In genomic region chr9:106921341-106921899, GRCh38 we compare ENCODE assay signal across 8 cellular contexts. TPM values are rescaled to one million over a fixed set of nuclear protein-coding genes. Genes with fewer than 3 reads are reported as not detected.
DNase-seq lines count a peak whose midpoint lies in the region; ATAC-seq, FAIRE-seq and TF ChIP-seq lines count a peak whose summit lies in the region.

No MANE protein-coding gene starts in this region.

- H3K36me3 ChIP-seq in HepG2 (replicated peaks in 1 of 2; ENCODE audit: control insufficient read depth in 1 of 2, insufficient read depth in 2 of 2, low read length in 2 of 2) (no peaks in the 10 kb centered on the region), thymus (ENCODE audit: control insufficient read depth, insufficient read depth) (no peaks in the 10 kb centered on the region)

- H3K4me3 ChIP-seq in HepG2 (replicated peaks in 1 of 3; ENCODE audit: insufficient read depth in 1 of 3, low read depth in 2 of 3, low read length in 3 of 3): peak overlapping the region in 2 of 3 experiments; percentile 28 to 34; a peak in 4 of 6 replicates
- H3K4me3 ChIP-seq in thymus (ENCODE audit: low read length): no peak overlapping the region

- CTCF ChIA-PET in HepG2 (lab: Yijun Ruan, JAX; ENCODE audit: low intra/inter-chr PET ratio, low total read pairs): no interaction called here

- no peaks in the 10 kb centered on the region for H4K20me1 ChIP-seq in HepG2 (ENCODE audit: insufficient read depth, low read length)

- peak overlapping the region; percentile 92 for H2AFZ ChIP-seq in HepG2 (ENCODE audit: low read length)

- H3K27ac ChIP-seq in cingulate gyrus (ENCODE audit: low read depth, low read length) (peak overlapping the region; percentile 95), HepG2 (ENCODE audit: extremely low read length, insufficient read depth, low read length) (no peak overlapping the region), thymus (ENCODE audit: low read depth) (peak overlapping the region; percentile 87)

- ATAC-seq in HepG2 (peak; percentile 81), HG03280 (IDR thresholded peaks at IDR 0.05; ENCODE audit: unreplicated experiment) (no peak)

- no peak for TF ChIP-seq RAD21 in HepG2 (CRISPR knock-in tag; IDR thresholded peaks at IDR 0.05)

- H3K27me3 ChIP-seq in HepG2 (ENCODE audit: control insufficient read depth in 1 of 2, insufficient read depth in 2 of 2, low read length in 2 of 2) (no peaks in the 10 kb centered on the region), thymus (ENCODE audit: control insufficient read depth, insufficient read depth) (no peaks in the 10 kb centered on the region)

- DNase-seq in NCI-H1417 (lab: John Stamatoyannopoulos, UW) (peak in 2 of 3 experiments; percentile 32 to 88), NCI-H1417 treated with DMSO at 0.1 percent for 48 hours (lab: John Stamatoyannopoulos, UW) (no peak), NCI-H460 (ENCODE audit: extremely low read depth, low read depth) (peak; percentile 81), HepG2 (ENCODE audit: low spot score) (peak; percentile 8), H54 (ENCODE audit: insufficient read length, low spot score) (no peak)

- whole genome bisulfite sequencing in HepG2 (ENCODE audit: low lambda C conversion rate): 8% methylated on average over 3 of the region's 3 CpGs
- 46% methylated on average over 3 of the region's 3 CpGs for WGBS in thymus

- FAIRE-seq in HepG2 (lab: Jason Lieb, UNC): no peak
- FAIRE-seq in H54 (lab: Jason Lieb, UNC): no peak

- in situ Hi-C loops in HepG2 (cut with HindIII; ENCODE audit: extremely low pct_ligation_motif_present, low pct_unique_long_range_greater_than_20kb): no loop called here

- H3K9me3 ChIP-seq in HepG2 (ENCODE audit: low read length) (no peaks in the 10 kb centered on the region), thymus (ENCODE audit: control insufficient read depth) (no peaks in the 10 kb centered on the region)

- TF ChIP-seq EP300 in HepG2 (IDR thresholded peaks at IDR 0.05; ENCODE audit: low read depth in 2 of 2, low read length in 2 of 2) (no peak), HepG2 (CRISPR knock-in tag; IDR thresholded peaks at IDR 0.05; ENCODE audit: borderline replicate concordance) (no peak)

- intact Hi-C loops in HepG2 (cut with micrococcal nuclease; ENCODE audit: unreplicated experiment): no loop called here

- TF ChIP-seq CTCF in HepG2 (CRISPR knock-in tag; IDR thresholded peaks at IDR 0.05): no peak

- no peaks in the 10 kb centered on the region for H3K79me2 ChIP-seq in HepG2 (ENCODE audit: insufficient read depth, low read length)

- H3K9ac ChIP-seq in HepG2 (ENCODE audit: insufficient read depth, low read depth, low read length): no peak overlapping the region

- TF ChIP-seq POLR2A in HepG2 (IDR thresholded peaks at IDR 0.05; ENCODE audit: insufficient read depth in 1 of 2, low read depth in 2 of 2, low read length in 2 of 2): no peak
- no peak for TF ChIP-seq POLR2A in H54 (IDR thresholded peaks at IDR 0.05; ENCODE audit: low read depth, low read length)

- H3K4me2 ChIP-seq in HepG2 (ENCODE audit: low read depth, low read length): peak overlapping the region; percentile 61

- peaks cover 17% of the 10 kb centered on the region for H3K4me1 ChIP-seq in HepG2 (ENCODE audit: insufficient read depth, low read length)
- H3K4me1 ChIP-seq in thymus (ENCODE audit: control insufficient read depth, insufficient read depth, low read length): peaks cover 13% of the 10 kb centered on the region

- POLR2A ChIA-PET in HepG2 (lab: Yijun Ruan, JAX): no interaction called here

- no TSS peak for BruUV-seq in HepG2 (replicated peaks; lab: Mats Ljungman, UMichigan)

TF ChIP-seq in HepG2, 621 proteins besides CTCF, POLR2A, EP300 and RAD21 (continues in another document):
- TF ChIP-seq ZSCAN25 (CRISPR knock-in tag; IDR thresholded peaks at IDR 0.05) (no peak), BRCA1 (CRISPR knock-in tag; IDR thresholded peaks at IDR 0.05) (no peak), MAFK (conservative IDR thresholded peaks at IDR 0.05 in 1 of 2, IDR thresholded peaks at IDR 0.05 in 1 of 2; ENCODE audit: low read length in 2 of 2) (no peak), HES4 (CRISPR knock-in tag; IDR thresholded peaks at IDR 0.05; ENCODE audit: borderline replicate concordance) (no peak), SMC3 (IDR thresholded peaks at IDR 0.05; ENCODE audit: low read length) (no peak), TRAFD1 (CRISPR knock-in tag; IDR thresholded peaks at IDR 0.05; ENCODE audit: borderline replicate concordance) (no peak), KAT8 (CRISPR knock-in tag; IDR thresholded peaks at IDR 0.05) (peak; percentile 97), ZNF263 (CRISPR knock-in tag; IDR thresholded peaks at IDR 0.05) (no peak), NFATC3 (CRISPR knock-in tag; IDR thresholded peaks at IDR 0.05) (no peak), JDP2 (CRISPR knock-in tag; IDR thresholded peaks at IDR 0.05; ENCODE audit: borderline replicate concordance) (no peak), YY1 (IDR thresholded peaks at IDR 0.05; ENCODE audit: insufficient read depth, insufficient replicate concordance, low read depth, low read length) (peak; percentile 87), SNAI1 (CRISPR knock-in tag; IDR thresholded peaks at IDR 0.05; ENCODE audit: borderline replicate concordance) (no peak), MLX (CRISPR knock-in tag; IDR thresholded peaks at IDR 0.05) (no peak), ZBTB7B (CRISPR knock-in tag; IDR thresholded peaks at IDR 0.05) (no peak), NCOA1 (CRISPR knock-in tag; IDR thresholded peaks at IDR 0.05) (no peak), E2F5 (CRISPR knock-in tag; conservative IDR thresholded peaks at IDR 0.05) (no peak), NFYB (CRISPR knock-in tag; IDR thresholded peaks at IDR 0.05) (no peak), CBX5 (CRISPR knock-in tag; IDR thresholded peaks at IDR 0.05; ENCODE audit: borderline replicate concordance) (0 out of 2 replicates have a peak, but pooled peaks have one; percentile 30)

RNA-seq across cellular contexts. Expression of gene ZNF462, which starts 58.5 kb away (rescaled TPM):
- total RNA-seq in NCI-H460 (2014; rRNA removed; shearing (Covaris generic)): 9.2 and 10.7 TPM in 2 replicates
- polyA plus RNA-seq in NCI-H460 (2014; cell fraction: nucleus; rRNA removed): 1.8 and 4.2 TPM in 2 replicates
- total RNA-seq in HepG2 (2016; rRNA removed; fragmentation: Illumina TruSeq; extraction: Trizol): not detected in 2 replicates
- total RNA-seq in HepG2 (2016; cell fraction: cytosol; rRNA removed; fragmentation: Illumina TruSeq; extraction: Trizol; ENCODE audit: low read depth): not detected in 2 replicates
- total RNA-seq in HepG2 (2016; cell fraction: insoluble cytoplasmic fraction; rRNA removed; fragmentation: Illumina TruSeq; extraction: Trizol): not detected in 2 replicates
- not detected in 2 replicates for total RNA-seq in HepG2 (2016; cell fraction: membrane; rRNA removed; fragmentation: Illumina TruSeq; extraction: Trizol)
- total RNA-seq in HepG2 (2016; cell fraction: nucleus; rRNA removed; fragmentation: Illumina TruSeq; extraction: Trizol): not detected in 2 replicates
- polyA plus RNA-seq in HepG2 (2011; rRNA removed) (not detected in 2 replicates), thymus (2.0 TPM)
- polyA plus RNA-seq in HepG2 (2011; cell fraction: cytosol; rRNA removed): not detected in 2 replicates
- polyA plus RNA-seq in HepG2 (2011; cell fraction: nucleus; rRNA removed): 0.02 TPM in 1 of 2 replicates, not detected in the other
- polyA plus RNA-seq in HepG2 (2012): not detected in 2 replicates
- polyA plus RNA-seq in HepG2 (2016; cell fraction: cytosol; fragmentation: Illumina TruSeq; extraction: Trizol; ENCODE audit: low read depth): not detected in 2 replicates
- not detected in 2 replicates for polyA plus RNA-seq in HepG2 (2016; cell fraction: insoluble cytoplasmic fraction; fragmentation: Illumina TruSeq; extraction: Trizol; ENCODE audit: low read depth)
- not detected in 2 replicates for polyA plus RNA-seq in HepG2 (2016; cell fraction: membrane; fragmentation: Illumina TruSeq; extraction: Trizol; ENCODE audit: low read depth)
- polyA plus RNA-seq in HepG2 (2016; cell fraction: nucleus; fragmentation: Illumina TruSeq; extraction: Trizol; ENCODE audit: insufficient read depth, low read depth): not detected in 2 replicates
- 5.4 TPM in 1 of 2 replicates, not detected in the other for polyA minus RNA-seq in HepG2 (2011; rRNA and poly(A)+ RNA removed; ENCODE audit: low replicate concordance)
- not detected in 2 replicates for polyA minus RNA-seq in HepG2 (2011; cell fraction: cytosol; rRNA and poly(A)+ RNA removed)
- not detected in 2 replicates for polyA minus RNA-seq in HepG2 (2011; cell fraction: nucleus; rRNA and poly(A)+ RNA removed)

Comparison
In these comparisons a context has a peak if more than half of its experiments do, and no peak if none do; other contexts are left out.
1. DNase-seq: peak in NCI-H1417 (2 of 3), NCI-H460 (single experiment) and HepG2 (single experiment); none in NCI-H1417 treated with DMSO at 0.1 percent for 48 hours (single experiment) and H54 (single experiment).
2. RNA of gene ZNF462, which starts 58.5 kb away (total RNA-seq): 9.2 to 10.7 TPM in NCI-H460; not detected in HepG2; every median in the first group is over 10 times any median in the second.